ENCODE assay signal across 14 cellular contexts in genomic region chr17:32508926-32509325, GRCh38. TPM values are rescaled to one million over a fixed set of nuclear protein-coding genes. Genes with fewer than 3 reads are reported as not detected.
DNase-seq lines count a peak whose midpoint lies in the region; ATAC-seq and TF ChIP-seq lines count a peak whose summit lies in the region.
"Had no signal": no experiment of that assay in that cellular context is flagged by ENCODE, and none has a peak within 500 bp of the region (broad histone marks: within the 10 kb centered on the region; RNA-seq: fewer than 3 reads in every experiment).

No MANE protein-coding gene starts in this region.

- POLR2A ChIA-PET in activated CD4-positive, alpha-beta T cell treated with anti-CD3 and anti-CD28 coated beads for 36 hours (lab: Charles Lee) = interaction anchor here (0.6 kb wide), 1 partner anchor 138 kb away, joined by 4 read pairs; no protein-coding TSS in a partner anchor

- ATAC-seq in activated CD4-positive, alpha-beta T cell treated with anti-CD3 and anti-CD28 coated beads for 36 hours = no peak
- ATAC-seq in activated naive CD8-positive, alpha-beta T cell treated with anti-CD3 and anti-CD28 coated beads, Interleukin-2, amount 50 U/mL, for 24 hours = no peak
- no peak for ATAC-seq in HG02884 (IDR thresholded peaks at IDR 0.05; ENCODE audit: unreplicated experiment)
- ATAC-seq: GM12878, GM23338 had no signal

- H3K4me1 Mint-ChIP-seq in activated CD4-positive, alpha-beta T cell treated with anti-CD3 and anti-CD28 coated beads for 36 hours = peaks cover 56% of the 10 kb centered on the region
- peaks cover 67% of the 10 kb centered on the region for H3K4me1 Mint-ChIP-seq in activated naive CD8-positive, alpha-beta T cell (ENCODE audit: low read depth)
- peaks cover 52% of the 10 kb centered on the region for H3K4me1 Mint-ChIP-seq in activated naive CD8-positive, alpha-beta T cell treated with anti-CD3 and anti-CD28 coated beads, Interleukin-2, amount 50 U/mL, for 24 hours
- H3K4me1 Mint-ChIP-seq in chondrocyte (ENCODE audit: low read depth) = peaks cover 18% of the 10 kb centered on the region

- CTCF ChIA-PET in activated CD4-positive, alpha-beta T cell treated with anti-CD3 and anti-CD28 coated beads for 36 hours (lab: Charles Lee) = interaction anchor here (0.8 to 1.1 kb wide), 4 partner anchors 9 to 358 kb away, joined by 3 read pairs; no protein-coding TSS in a partner anchor

- H3K27me3 Mint-ChIP-seq in activated CD4-positive, alpha-beta T cell treated with anti-CD3 and anti-CD28 coated beads for 36 hours = no peaks in the 10 kb centered on the region
- no peaks in the 10 kb centered on the region for H3K27me3 Mint-ChIP-seq in activated naive CD8-positive, alpha-beta T cell
- H3K27me3 Mint-ChIP-seq in activated naive CD8-positive, alpha-beta T cell treated with anti-CD3 and anti-CD28 coated beads, Interleukin-2, amount 50 U/mL, for 24 hours = no peaks in the 10 kb centered on the region
- H3K27me3 Mint-ChIP-seq in chondrocyte (ENCODE audit: low read depth) = no peaks in the 10 kb centered on the region

- no peak overlapping the region for H3K27ac ChIP-seq in substantia nigra (ENCODE audit: low read depth, low read length, poor library complexity, severe bottlenecking)
- H3K27ac ChIP-seq: 22Rv1 had no signal

- TF ChIP-seq CTCF in chondrocyte (IDR thresholded peaks at IDR 0.05) = no peak

- peaks cover 1% of the 10 kb centered on the region for H3K36me3 Mint-ChIP-seq in activated CD4-positive, alpha-beta T cell treated with anti-CD3 and anti-CD28 coated beads for 36 hours (ENCODE audit: low read depth)
- H3K36me3 Mint-ChIP-seq in activated naive CD8-positive, alpha-beta T cell = no peaks in the 10 kb centered on the region
- H3K36me3 Mint-ChIP-seq in activated naive CD8-positive, alpha-beta T cell treated with anti-CD3 and anti-CD28 coated beads, Interleukin-2, amount 50 U/mL, for 24 hours (ENCODE audit: low read depth) = no peaks in the 10 kb centered on the region
- H3K36me3 Mint-ChIP-seq in chondrocyte (ENCODE audit: low read depth) = peaks cover 3% of the 10 kb centered on the region
- H3K36me3 Mint-ChIP-seq: CD14-positive monocyte had no signal

- DNase-seq in activated CD4-positive, alpha-beta T cell treated with anti-CD3 and anti-CD28 coated beads for 36 hours = no peak
- DNase-seq in activated CD4-positive, alpha-beta T cell treated with anti-CD3 and anti-CD28 coated beads, Interleukin-2, amount 50 U/mL, for 1 hour = no peak
- DNase-seq in activated naive CD8-positive, alpha-beta T cell treated with anti-CD3 and anti-CD28 coated beads, Interleukin-2, amount 50 U/mL, for 24 hours = no peak
- DNase-seq in chondrocyte (ENCODE audit: low spot score) = peak; percentile 81
- no peak for DNase-seq in HPDE6-E6E7 (ENCODE audit: extremely low spot score)
- DNase-seq in substantia nigra (lab: John Stamatoyannopoulos, UW) = no peak
- DNase-seq: DMS79, H7 had no signal

- H3K9me3 Mint-ChIP-seq in activated CD4-positive, alpha-beta T cell treated with anti-CD3 and anti-CD28 coated beads for 36 hours (ENCODE audit: low read depth) = peaks cover 4% of the 10 kb centered on the region
- H3K9me3 Mint-ChIP-seq in activated naive CD8-positive, alpha-beta T cell (ENCODE audit: low read depth) = no peaks in the 10 kb centered on the region
- no peaks in the 10 kb centered on the region for H3K9me3 Mint-ChIP-seq in activated naive CD8-positive, alpha-beta T cell treated with anti-CD3 and anti-CD28 coated beads, Interleukin-2, amount 50 U/mL, for 24 hours
- H3K9me3 Mint-ChIP-seq in chondrocyte (ENCODE audit: low read depth) = no peaks in the 10 kb centered on the region
- H3K9me3 Mint-ChIP-seq: CD14-positive monocyte, GM23338 had no signal

- H3K27ac Mint-ChIP-seq in activated CD4-positive, alpha-beta T cell treated with anti-CD3 and anti-CD28 coated beads for 36 hours = peak overlapping the region; percentile 41
- peak overlapping the region; percentile 80 for H3K27ac Mint-ChIP-seq in activated naive CD8-positive, alpha-beta T cell
- H3K27ac Mint-ChIP-seq in activated naive CD8-positive, alpha-beta T cell treated with anti-CD3 and anti-CD28 coated beads, Interleukin-2, amount 50 U/mL, for 24 hours = no peak overlapping the region
- no peak overlapping the region for H3K27ac Mint-ChIP-seq in chondrocyte (ENCODE audit: unreplicated experiment)
- H3K27ac Mint-ChIP-seq: CD14-positive monocyte, GM23338 had no signal

- no peak overlapping the region for H3K4me3 Mint-ChIP-seq in activated CD4-positive, alpha-beta T cell treated with anti-CD3 and anti-CD28 coated beads for 36 hours
- no peak overlapping the region for H3K4me3 Mint-ChIP-seq in activated naive CD8-positive, alpha-beta T cell
- no peak overlapping the region for H3K4me3 Mint-ChIP-seq in activated naive CD8-positive, alpha-beta T cell treated with anti-CD3 and anti-CD28 coated beads, Interleukin-2, amount 50 U/mL, for 24 hours
- no peak overlapping the region for H3K4me3 Mint-ChIP-seq in chondrocyte (ENCODE audit: unreplicated experiment)
- H3K4me3 Mint-ChIP-seq: CD14-positive monocyte, GM23338 had no signal

- intact Hi-C loops in activated CD4-positive, alpha-beta T cell treated with anti-CD3 and anti-CD28 coated beads for 36 hours (cut with DNase I, micrococcal nuclease) = no loop called here

RNA-seq across cellular contexts. Expression of gene CDK5R1, which starts 22.1 kb away (rescaled TPM):
- 10 to 100 TPM; 15.3 to 15.4 TPM for total RNA-seq in activated CD4-positive, alpha-beta T cell treated with anti-CD3 and anti-CD28 coated beads for 36 hours
- 1.8 to 2.3 TPM (median 2.1 TPM) in 3 replicates for total RNA-seq in chondrocyte

Comparison
In these comparisons a context has a peak if more than half of its experiments do, and no peak if none do; other contexts are left out.
1. H3K27ac Mint-ChIP-seq: peak in activated CD4-positive, alpha-beta T cell treated with anti-CD3 and anti-CD28 coated beads for 36 hours (single experiment) and activated naive CD8-positive, alpha-beta T cell (single experiment); none in activated naive CD8-positive, alpha-beta T cell treated with anti-CD3 and anti-CD28 coated beads, Interleukin-2, amount 50 U/mL, for 24 hours (single experiment) and chondrocyte (single experiment).